8 cellular contexts compared by ENCODE assay signal in genomic region chr18:51621103-51621969, GRCh38.
A peak's percentile ranks its signal among the peaks of the same experiment; 100 is the strongest.
DNase-seq lines count a peak whose midpoint lies in the region; ATAC-seq and TF ChIP-seq lines count a peak whose summit lies in the region.

No MANE protein-coding gene starts in this region.

- CTCF ChIA-PET in SK-N-SH (lab: Yijun Ruan, JAX), result interaction anchor here (0.6 to 2.3 kb wide), 52 partner anchors 9 to 1759 kb away, joined by 3 to 38 read pairs (median 4); no protein-coding TSS in a partner anchor

- WGBS in SK-N-SH (ENCODE audit: low lambda C conversion rate), result 47% methylated on average over 16 of the region's 16 CpGs
- 52% methylated on average over 16 of the region's 16 CpGs for WGBS in esophagus muscularis mucosa

- no peaks in the 10 kb centered on the region for H3K79me2 ChIP-seq in SK-N-SH (ENCODE audit: insufficient read depth)
- no peaks in the 10 kb centered on the region for H3K79me2 ChIP-seq in neural cell (replicated peaks; ENCODE audit: insufficient read depth, low read length)

- H3K9ac ChIP-seq in SK-N-SH, result no peak overlapping the region
- H3K9ac ChIP-seq in neural cell (ENCODE audit: low read length), result no peak overlapping the region

- H3K4me1 ChIP-seq in SK-N-SH (ENCODE audit: control insufficient read depth in 1 of 2, insufficient read depth in 2 of 2, low read depth in 1 of 2, low read length in 1 of 2), result peaks cover 3 to 8% of the 10 kb centered on the region in 2 experiments; a peak in 2 of 4 replicates
- peaks cover 0 to 16% (median 4%) of the 10 kb centered on the region in 4 donors for H3K4me1 ChIP-seq in esophagus muscularis mucosa

- H3K36me3 ChIP-seq in SK-N-SH (replicated peaks in 1 of 2; ENCODE audit: control insufficient read depth in 1 of 2, insufficient read depth in 2 of 2, low read length in 1 of 2), result no peaks in the 10 kb centered on the region
- H3K36me3 ChIP-seq in esophagus muscularis mucosa, result no peaks in the 10 kb centered on the region
- H3K36me3 ChIP-seq in neural cell (ENCODE audit: insufficient read depth, low read length), result no peaks in the 10 kb centered on the region

- no peak for TF ChIP-seq POLR2A in esophagus muscularis mucosa (IDR thresholded peaks at IDR 0.05; ENCODE audit: low read depth)

- no peaks in the 10 kb centered on the region for H4K20me1 ChIP-seq in SK-N-SH (ENCODE audit: insufficient read depth)
- H4K20me1 ChIP-seq in neural cell (ENCODE audit: insufficient read depth), result no peaks in the 10 kb centered on the region

- H3K4me3 ChIP-seq in SK-N-SH (ENCODE audit: low read depth in 2 of 2, low read length in 1 of 2) (no peak overlapping the region; a peak in 1 of 4 replicates), esophagus muscularis mucosa (no peak overlapping the region), neural cell (ENCODE audit: low read length) (no peak overlapping the region)

- DNase-seq in DMS53 (lab: John Stamatoyannopoulos, UW) (peak; percentile 90), NCI-H1048 (lab: John Stamatoyannopoulos, UW) (peak; percentile 10), SK-N-SH (peak; percentile 53), esophagus muscularis mucosa (ENCODE audit: extremely low spot score) (no peak)

- H3K27me3 ChIP-seq in SK-N-SH (ENCODE audit: insufficient read depth), result no peaks in the 10 kb centered on the region
- H3K27me3 ChIP-seq in esophagus muscularis mucosa, result peaks cover 0 to 12% (median 0%) of the 10 kb centered on the region in 4 donors
- H3K27me3 ChIP-seq in neural cell (ENCODE audit: insufficient read depth, low read depth, low read length), result no peaks in the 10 kb centered on the region

- TF ChIP-seq EP300 in SK-N-SH (IDR thresholded peaks at IDR 0.05; ENCODE audit: borderline replicate concordance in 1 of 2, low read depth in 1 of 2, low read length in 1 of 2) (no peak), esophagus muscularis mucosa (IDR thresholded peaks at IDR 0.05) (no peak), neural cell (conservative IDR thresholded peaks at IDR 0.05; ENCODE audit: poor library complexity, severe bottlenecking) (no peak)

- ATAC-seq in GM19351 (IDR thresholded peaks at IDR 0.05; ENCODE audit: unreplicated experiment) (peak; percentile 72), HG02588 (IDR thresholded peaks at IDR 0.05; ENCODE audit: unreplicated experiment) (no peak), GM18907 (IDR thresholded peaks at IDR 0.05; ENCODE audit: unreplicated experiment) (no peak)

- no peaks in the 10 kb centered on the region for H3K9me2 ChIP-seq in SK-N-SH
- H3K9me2 ChIP-seq in neural cell (ENCODE audit: insufficient read depth, low read length), result no peaks in the 10 kb centered on the region

- H3K4me2 ChIP-seq in SK-N-SH (no peak overlapping the region), neural cell (ENCODE audit: low read length) (no peak overlapping the region)

- no peak overlapping the region for H3K27ac ChIP-seq in SK-N-SH (ENCODE audit: low read depth in 2 of 2, low read length in 1 of 2)
- no peak overlapping the region for H3K27ac ChIP-seq in esophagus muscularis mucosa (replicated peaks in 1 of 4)
- H3K27ac ChIP-seq in neural cell (ENCODE audit: low read length), result no peak overlapping the region

- no peak overlapping the region for H2AFZ ChIP-seq in SK-N-SH (ENCODE audit: low read depth)
- H2AFZ ChIP-seq in neural cell (ENCODE audit: low read depth, low read length), result no peak overlapping the region

- H3F3A ChIP-seq in SK-N-SH (replicated peaks; ENCODE audit: insufficient read depth) (no peaks in the 10 kb centered on the region), neural cell (ENCODE audit: insufficient read depth, low read length, poor library complexity, severe bottlenecking) (no peaks in the 10 kb centered on the region)

- no peaks in the 10 kb centered on the region for H3K9me3 ChIP-seq in SK-N-SH
- H3K9me3 ChIP-seq in esophagus muscularis mucosa, result no peaks in the 10 kb centered on the region
- no peaks in the 10 kb centered on the region for H3K9me3 ChIP-seq in neural cell (ENCODE audit: low read length)

- TF ChIP-seq CTCF in SK-N-SH (IDR thresholded peaks at IDR 0.05) (peak; percentile 84), esophagus muscularis mucosa (IDR thresholded peaks at IDR 0.05) (peak; percentile 52 to 72 (median 59)), neural cell (IDR thresholded peaks at IDR 0.05; ENCODE audit: poor library complexity, severe bottlenecking) (peak; percentile 94)

- POLR2A ChIA-PET in SK-N-SH (lab: Yijun Ruan, JAX), result no interaction called here

- TF ChIP-seq RAD21 in SK-N-SH (IDR thresholded peaks at IDR 0.05; ENCODE audit: low read length) (peak; percentile 95), neural cell (conservative IDR thresholded peaks at IDR 0.05) (peak; percentile 94)

- intact Hi-C loops in esophagus muscularis mucosa (cut with DNase I), result no loop called here

TF ChIP-seq in SK-N-SH, 30 proteins besides CTCF, POLR2A, EP300 and RAD21 (continues in another document):
- peak; percentile 23; the same call in 1 of the 2 replicates for TF ChIP-seq MXI1 (IDR thresholded peaks at IDR 0.05; ENCODE audit: low read depth, low read length)
- TF ChIP-seq MAX (IDR thresholded peaks at IDR 0.05; ENCODE audit: low read depth), result no peak
- TF ChIP-seq RFX5 (IDR thresholded peaks at IDR 0.05; ENCODE audit: low read length), result peak; percentile 63; the same call in 1 of the 2 replicates
- no peak for TF ChIP-seq NRF1 (IDR thresholded peaks at IDR 0.05; ENCODE audit: low read depth, low read length)
- TF ChIP-seq IRF3 (IDR thresholded peaks at IDR 0.05; ENCODE audit: low read depth, low read length), result no peak
- no peak for TF ChIP-seq GATA2 (CRISPR knock-in tag; IDR thresholded peaks at IDR 0.05)
- TF ChIP-seq ELF1 (IDR thresholded peaks at IDR 0.05), result no peak
- TF ChIP-seq USF2 (IDR thresholded peaks at IDR 0.05; ENCODE audit: borderline replicate concordance, low read depth, low read length), result no peak
- no peak for TF ChIP-seq TEAD4 (IDR thresholded peaks at IDR 0.05; ENCODE audit: borderline replicate concordance, insufficient read depth)
- no peak for TF ChIP-seq TCF12 (IDR thresholded peaks at IDR 0.05)
- TF ChIP-seq RXRA (IDR thresholded peaks at IDR 0.05; ENCODE audit: borderline replicate concordance, low read depth), result no peak

TF ChIP-seq in neural cell, 6 proteins besides CTCF, POLR2A, EP300 and RAD21:
- TF ChIP-seq SMC3 (conservative IDR thresholded peaks at IDR 0.05; ENCODE audit: poor library complexity) (peak; percentile 85), MXI1 (conservative IDR thresholded peaks at IDR 0.05; ENCODE audit: poor library complexity, severe bottlenecking) (no peak)
